In the genomic region with DNA sequence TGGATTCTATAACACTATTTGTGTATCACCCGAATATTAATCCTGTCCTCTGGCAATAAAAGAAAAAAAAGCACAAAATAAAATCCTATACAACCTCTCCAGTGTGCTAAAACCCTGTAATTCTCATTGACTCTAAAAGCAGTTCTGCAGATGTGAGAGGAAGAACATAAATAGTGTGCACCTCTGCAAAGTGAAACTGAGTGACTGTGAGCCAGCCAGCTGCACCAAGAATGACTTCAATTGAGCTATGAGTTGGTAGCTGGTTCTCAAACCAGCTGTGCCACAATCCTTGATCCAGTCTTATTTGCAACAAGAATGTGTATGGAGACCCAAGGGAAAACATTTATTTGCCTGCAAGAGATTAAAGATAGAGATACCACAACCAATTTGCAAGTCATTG, we compare ENCODE assay signal across 30 cellular contexts. TPM values are rescaled to one million over a fixed set of nuclear protein-coding genes. Genes with fewer than 3 reads are reported as not detected.
DNase-seq lines count a peak whose midpoint lies in the region; ATAC-seq and FAIRE-seq lines count a peak whose summit lies in the region.
"Had no signal": no experiment of that assay in that cellular context is flagged by ENCODE, and none has a peak within 500 bp of the region (broad histone marks: within the 10 kb centered on the region; RNA-seq: fewer than 3 reads in every experiment).

No MANE protein-coding gene starts in this region.

- H3K4me2 ChIP-seq in Karpas-422 (ENCODE audit: low read depth, low read length, poor library complexity, severe bottlenecking), result peak overlapping the region; percentile 23

- no peaks in the 10 kb centered on the region for H3K79me2 ChIP-seq in Karpas-422 (ENCODE audit: low read length)

- H3K9me2 ChIP-seq in Karpas-422 (replicated peaks; ENCODE audit: insufficient read depth, low read length), result no peaks in the 10 kb centered on the region; the same call in 1 of the 2 replicates

- no peak overlapping the region for H2AFZ ChIP-seq in Karpas-422 (ENCODE audit: low read length)
- H2AFZ ChIP-seq: GM23248 had no signal

- H3K9ac ChIP-seq in Karpas-422 (ENCODE audit: low read length), result no peak overlapping the region
- H3K9ac ChIP-seq: GM23248 had no signal

- peak overlapping the region; percentile 32; the same call in 1 of the 2 replicates for H3K27ac ChIP-seq in Karpas-422 (ENCODE audit: low read length)
- H3K27ac ChIP-seq: adrenal gland, breast epithelium, coronary artery, GM23248, neutrophil, suprapubic skin had no signal

- no peaks in the 10 kb centered on the region for H4K20me1 ChIP-seq in Karpas-422 (ENCODE audit: insufficient read depth, low read depth, low read length)

- H3K9me3 ChIP-seq in Karpas-422 (ENCODE audit: low read length), result no peaks in the 10 kb centered on the region
- H3K9me3 ChIP-seq: adrenal gland, breast epithelium, neutrophil, suprapubic skin had no signal

- H3K27me3 ChIP-seq in Karpas-422 (ENCODE audit: low read length), result no peaks in the 10 kb centered on the region
- H3K27me3 ChIP-seq: adrenal gland, breast epithelium, neutrophil, suprapubic skin had no signal

- no peaks in the 10 kb centered on the region for H3K36me3 ChIP-seq in Karpas-422 (ENCODE audit: insufficient read depth, low read length)
- H3K36me3 ChIP-seq: adrenal gland, breast epithelium, neutrophil, suprapubic skin had no signal

- no peak overlapping the region for H3K4me3 ChIP-seq in Karpas-422 (ENCODE audit: low read length)
- H3K4me3 ChIP-seq: adrenal gland, breast epithelium, coronary artery, GM23248, suprapubic skin had no signal

- H3K4me1 ChIP-seq in Karpas-422 (ENCODE audit: low read length), result peaks cover 12% of the 10 kb centered on the region
- H3K4me1 ChIP-seq: adrenal gland, breast epithelium, suprapubic skin had no signal

- FAIRE-seq in GM18507 (lab: Jason Lieb, UNC), result peak; percentile 12
- FAIRE-seq: endometrium, G401.6, GM12891, HTR-8/SVneo had no signal

- peak; percentile 61 for ATAC-seq in GM19372 (IDR thresholded peaks at IDR 0.05; ENCODE audit: low read depth, unreplicated experiment)
- peak; percentile 77 for ATAC-seq in HG02678 (IDR thresholded peaks at IDR 0.05; ENCODE audit: unreplicated experiment)
- no peak for ATAC-seq in GM19328 (IDR thresholded peaks at IDR 0.05; ENCODE audit: unreplicated experiment)
- ATAC-seq: left ventricle myocardium superior, T-helper 17 cell had no signal

- DNase-seq in GM18507 (ENCODE audit: extremely low spot score, insufficient read length, low read depth) (no peak), Karpas-422 (no peak), SHP77 (lab: John Stamatoyannopoulos, UW) (no peak), NCI-H2107 treated with DMSO at 0.1 percent for 48 hours (lab: John Stamatoyannopoulos, UW; ENCODE audit: unreplicated experiment) (no peak), NCI-H1436 treated with DMSO at 0.1 percent for 48 hours (lab: John Stamatoyannopoulos, UW) (no peak)
- DNase-seq: ACHN; activated CD4-positive, alpha-beta T cell treated with anti-CD3 and anti-CD28 coated beads, Interleukin-2, amount 50 U/mL, for 4 hours; activated gamma-delta T cell treated with Interleukin-2 at 50 U/mL for 16 hours; adrenal gland; C1 segment of cervical spinal cord; GM23248; head of caudate nucleus; Kasumi-1; left ventricle myocardium superior; NCI-H1092 treated with DMSO at 0.1 percent for 48 hours; NCI-H524 treated with DMSO at 0.1 percent for 48 hours; SIG-M5; stimulated activated CD4-positive, alpha-beta T cell treated with anti-CD3 and anti-CD28 coated beads, Interleukin-12 subunit alpha, Interleukin-12 subunit beta, amount 100 ng/mL, for 4 hours; T-helper 17 cell had no signal

RNA-seq across cellular contexts. Expression of a gene that starts 31.2 kb away (rescaled TPM):
- not detected in 2 replicates for total RNA-seq in Karpas-422 (2014; rRNA removed; shearing (Covaris generic); ENCODE audit: low replicate concordance)
- total RNA-seq: T-helper 17 cell had no signal
